ENCODE assay signal across 35 cellular contexts in genomic region chr6:107362271-107362604, GRCh38.
"Had no signal": no experiment of that assay in that cellular context is flagged by ENCODE, and none has a peak within 500 bp of the region (broad histone marks: within the 10 kb centered on the region; RNA-seq: fewer than 3 reads in every experiment).

No MANE protein-coding gene starts in this region.

- H3K9me3 Mint-ChIP-seq: central memory CD8-positive, alpha-beta T cell had no signal

- H3K27me3 Mint-ChIP-seq: activated B cell treated with CpG ODN at 0.5 μM for 24 hours; activated CD4-positive, alpha-beta memory T cell treated with anti-CD3 and anti-CD28 coated beads for 36 hours; activated CD4-positive, alpha-beta T cell treated with anti-CD3 and anti-CD28 coated beads for 36 hours; activated CD4-positive, alpha-beta T cell treated with anti-CD3 and anti-CD28 coated beads, Interleukin-2, amount 10 ng/mL, durations not matched to agents 24 days and 14 days; activated CD8-positive, alpha-beta memory T cell treated with anti-CD3 and anti-CD28 coated beads, Interleukin-2, amount 10 ng/mL, durations not matched to agents 7 days and 5 days; activated naive CD4-positive, alpha-beta T cell treated with anti-CD3 and anti-CD28 coated beads, Interleukin-2, amount 50 U/mL, for 24 hours; activated naive CD8-positive, alpha-beta T cell treated with anti-CD3 and anti-CD28 coated beads for 36 hours; activated naive CD8-positive, alpha-beta T cell treated with anti-CD3 and anti-CD28 coated beads, Interleukin-2, amount 50 U/mL, for 24 hours; brain; central memory CD8-positive, alpha-beta T cell; dendritic cell treated with granulocyte-macrophage colony-stimulating factor and Interleukin-4, amounts not matched to agents 40 ng/mL and 50 ng/mL, for 4 days had no signal

- H3K4me3 Mint-ChIP-seq: activated B cell treated with CpG ODN at 0.5 μM for 24 hours; activated CD4-positive, alpha-beta memory T cell treated with anti-CD3 and anti-CD28 coated beads for 36 hours; activated CD4-positive, alpha-beta T cell treated with anti-CD3 and anti-CD28 coated beads for 36 hours; activated CD4-positive, alpha-beta T cell treated with anti-CD3 and anti-CD28 coated beads, Interleukin-2, amount 10 ng/mL, durations not matched to agents 24 days and 14 days; activated CD8-positive, alpha-beta memory T cell treated with anti-CD3 and anti-CD28 coated beads, Interleukin-2, amount 10 ng/mL, durations not matched to agents 7 days and 5 days; activated CD8-positive, alpha-beta T cell treated with anti-CD3 and anti-CD28 coated beads, Interleukin-2, amount 10 ng/mL, durations not matched to agents 7 days and 5 days; activated naive CD4-positive, alpha-beta T cell treated with anti-CD3 and anti-CD28 coated beads for 36 hours; activated naive CD4-positive, alpha-beta T cell treated with anti-CD3 and anti-CD28 coated beads, Interleukin-2, amount 50 U/mL, for 24 hours; activated naive CD8-positive, alpha-beta T cell treated with anti-CD3 and anti-CD28 coated beads for 36 hours; activated naive CD8-positive, alpha-beta T cell treated with anti-CD3 and anti-CD28 coated beads, Interleukin-2, amount 50 U/mL, for 24 hours; activated T-helper 1 cell treated with anti-CD3 and anti-CD28 coated beads, Interleukin-12 subunit alpha, Interleukin-12 subunit beta, Interleukin-2, Interleukin-4 antibody, amounts not matched to agents 30 ng/mL and 10 ng/mL and 1 ng/mL, durations not matched to agents 14 hours and 24 hours and 36 hours; brain; central memory CD8-positive, alpha-beta T cell; dendritic cell treated with granulocyte-macrophage colony-stimulating factor and Interleukin-4, amounts not matched to agents 40 ng/mL and 50 ng/mL, for 4 days; endodermal cell had no signal

- DNase-seq: activated B cell treated with CpG ODN at 0.5 μM for 24 hours; activated CD4-positive, alpha-beta memory T cell treated with anti-CD3 and anti-CD28 coated beads for 36 hours; activated CD4-positive, alpha-beta T cell treated with anti-CD3 and anti-CD28 coated beads for 36 hours; activated CD4-positive, alpha-beta T cell treated with anti-CD3 and anti-CD28 coated beads, Interleukin-2, amount 10 ng/mL, durations not matched to agents 24 days and 14 days; activated CD8-positive, alpha-beta memory T cell treated with anti-CD3 and anti-CD28 coated beads, Interleukin-2, amount 10 ng/mL, durations not matched to agents 7 days and 5 days; activated CD8-positive, alpha-beta memory T cell treated with anti-CD3 and anti-CD28 coated beads, Interleukin-2, amount 50 U/mL, for 4 hours; activated CD8-positive, alpha-beta T cell treated with anti-CD3 and anti-CD28 coated beads, Interleukin-2, amount 10 ng/mL, durations not matched to agents 7 days and 5 days; activated effector memory CD4-positive, alpha-beta T cell treated with anti-CD3 and anti-CD28 coated beads, Interleukin-2, amount 50 U/mL, for 16 hours; activated naive CD4-positive, alpha-beta T cell treated with anti-CD3 and anti-CD28 coated beads for 36 hours; activated naive CD8-positive, alpha-beta T cell treated with anti-CD3 and anti-CD28 coated beads for 36 hours; activated naive CD8-positive, alpha-beta T cell treated with anti-CD3 and anti-CD28 coated beads, Interleukin-2, amount 50 U/mL, for 24 hours; activated T-cell treated with anti-CD3 and anti-CD28 coated beads, Interleukin-2, amount 50 U/mL, for 1 hour; activated T-cell treated with anti-CD3 and anti-CD28 coated beads, Interleukin-2, amount 50 U/mL, for 48 hours; adrenal gland; amygdala; aorta; dorsolateral prefrontal cortex; effector memory CD4-positive, alpha-beta T cell; foreskin melanocyte; heart right ventricle; T-helper 2 cell had no signal

- H3K27me3 ChIP-seq: adrenal gland, breast epithelium, cardiac muscle cell, dorsolateral prefrontal cortex, gastroesophageal sphincter, heart right ventricle had no signal

- H3K27ac Mint-ChIP-seq: activated B cell treated with CpG ODN at 0.5 μM for 24 hours; activated CD4-positive, alpha-beta memory T cell treated with anti-CD3 and anti-CD28 coated beads for 36 hours; activated CD4-positive, alpha-beta T cell treated with anti-CD3 and anti-CD28 coated beads for 36 hours; activated CD4-positive, alpha-beta T cell treated with anti-CD3 and anti-CD28 coated beads, Interleukin-2, amount 10 ng/mL, durations not matched to agents 24 days and 14 days; activated CD8-positive, alpha-beta memory T cell treated with anti-CD3 and anti-CD28 coated beads, Interleukin-2, amount 10 ng/mL, durations not matched to agents 7 days and 5 days; activated CD8-positive, alpha-beta T cell treated with anti-CD3 and anti-CD28 coated beads, Interleukin-2, amount 10 ng/mL, durations not matched to agents 7 days and 5 days; activated naive CD4-positive, alpha-beta T cell treated with anti-CD3 and anti-CD28 coated beads for 36 hours; activated naive CD4-positive, alpha-beta T cell treated with anti-CD3 and anti-CD28 coated beads, Interleukin-2, amount 50 U/mL, for 24 hours; activated naive CD8-positive, alpha-beta T cell treated with anti-CD3 and anti-CD28 coated beads for 36 hours; activated naive CD8-positive, alpha-beta T cell treated with anti-CD3 and anti-CD28 coated beads, Interleukin-2, amount 50 U/mL, for 24 hours; activated T-helper 1 cell treated with anti-CD3 and anti-CD28 coated beads, Interleukin-12 subunit alpha, Interleukin-12 subunit beta, Interleukin-2, Interleukin-4 antibody, amounts not matched to agents 30 ng/mL and 10 ng/mL and 1 ng/mL, durations not matched to agents 14 hours and 24 hours and 36 hours; activated T-helper 2 cell treated with anti-CD3 and anti-CD28 coated beads, Interferon-gamma antibody, Interleukin-2, Interleukin-4, amounts not matched to agents 10 μg/mL and 5 μg/mL and 100 μg/mL, durations not matched to agents 14 hours and 24 hours and 36 hours; brain; dendritic cell treated with granulocyte-macrophage colony-stimulating factor and Interleukin-4, amounts not matched to agents 40 ng/mL and 50 ng/mL, for 4 days; endodermal cell had no signal

- H3K9me3 ChIP-seq: adrenal gland had no signal

- H3K36me3 ChIP-seq: adrenal gland, breast epithelium, cardiac muscle cell had no signal

- H3K4me1 Mint-ChIP-seq: activated B cell treated with CpG ODN at 0.5 μM for 24 hours; activated CD4-positive, alpha-beta T cell treated with anti-CD3 and anti-CD28 coated beads, Interleukin-2, amount 10 ng/mL, durations not matched to agents 24 days and 14 days; activated CD8-positive, alpha-beta memory T cell treated with anti-CD3 and anti-CD28 coated beads, Interleukin-2, amount 10 ng/mL, durations not matched to agents 7 days and 5 days; activated naive CD8-positive, alpha-beta T cell treated with anti-CD3 and anti-CD28 coated beads, Interleukin-2, amount 50 U/mL, for 24 hours; brain had no signal

- H3K4me1 ChIP-seq: adrenal gland, breast epithelium, gastroesophageal sphincter, heart right ventricle had no signal

- H3K4me3 ChIP-seq: adrenal gland, breast epithelium, cardiac muscle cell, coronary artery, dorsolateral prefrontal cortex, gastroesophageal sphincter, heart right ventricle had no signal

- H3K27ac ChIP-seq: adrenal gland, breast epithelium, coronary artery, dorsolateral prefrontal cortex, gastroesophageal sphincter, heart right ventricle, VCaP had no signal

- ATAC-seq: activated CD4-positive, alpha-beta T cell treated with anti-CD3 and anti-CD28 coated beads for 36 hours; activated CD4-positive, CD25-positive, alpha-beta regulatory T cell treated with anti-CD3 and anti-CD28 coated beads, Interleukin-2, amount 50 U/mL, for 24 hours; activated CD8-positive, alpha-beta memory T cell treated with anti-CD3 and anti-CD28 coated beads, Interleukin-2, amount 10 ng/mL, durations not matched to agents 7 days and 5 days; activated CD8-positive, alpha-beta T cell treated with anti-CD3 and anti-CD28 coated beads, Interleukin-2, amount 10 ng/mL, durations not matched to agents 7 days and 5 days; activated naive CD8-positive, alpha-beta T cell treated with anti-CD3 and anti-CD28 coated beads, Interleukin-2, amount 50 U/mL, for 24 hours; esophagus mucosa; gastroesophageal sphincter; heart right ventricle had no signal
